1 cellular context compared by ENCODE assay signal in genomic region chr19:43983912-43984686, GRCh38.
TF ChIP-seq lines count a peak whose summit lies in the region.

Gene ZNF155 (plus strand): TSS chr19:43984188. CDS start chr19:43988544, 4,356 bp downstream.

TF ChIP-seq in A549, 52 proteins besides CTCF, POLR2A, EP300 and RAD21 (continued from another document):
- TF ChIP-seq PHF8 (IDR thresholded peaks at IDR 0.05; ENCODE audit: borderline replicate concordance, low read depth) (peak; percentile 15; the same call in 1 of the 2 replicates), HOXB5 (CRISPR knock-in tag; IDR thresholded peaks at IDR 0.05) (peak; percentile 29; the same call in 1 of the 2 replicates), CEBPB (IDR thresholded peaks at IDR 0.05) (peak in 1 of 2 experiments; percentile 36; a peak in 1 of 4 replicates), CBX2 (IDR thresholded peaks at IDR 0.05; ENCODE audit: borderline replicate concordance, low read depth) (no peak)
